Comparison of ENCODE assay signal across 20 cellular contexts in the genomic region with DNA sequence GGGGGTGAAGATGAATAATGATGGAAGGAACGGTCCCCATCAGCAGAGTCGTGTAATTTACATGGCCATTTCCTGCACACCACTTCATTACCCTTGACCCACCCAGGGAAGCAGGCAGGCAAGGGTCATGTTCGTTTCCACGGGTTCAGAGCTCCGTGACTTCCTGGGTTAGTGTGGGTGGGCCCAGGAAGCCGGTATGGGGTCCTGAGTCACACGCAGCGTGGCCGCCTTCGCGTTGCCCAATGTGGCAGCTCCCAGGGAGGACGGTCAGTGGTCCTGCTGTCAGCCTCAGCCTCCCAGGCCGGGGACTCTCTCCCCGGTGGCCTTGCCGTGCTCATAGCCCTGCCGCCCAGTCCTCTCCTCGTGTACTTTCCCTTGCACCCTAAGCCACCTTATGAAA. TPM values are rescaled to one million over a fixed set of nuclear protein-coding genes. Genes with fewer than 3 reads are reported as not detected.
"Had no signal": no experiment of that assay in that cellular context is flagged by ENCODE, and none has a peak within 500 bp of the region (broad histone marks: within the 10 kb centered on the region; RNA-seq: fewer than 3 reads in every experiment).

No MANE protein-coding gene starts in this region.

- DNase-seq: activated CD4-positive, alpha-beta T cell treated with anti-CD3 and anti-CD28 coated beads, Interleukin-2, amount 50 U/mL, for 4 hours; activated CD8-positive, alpha-beta memory T cell treated with anti-CD3 and anti-CD28 coated beads, Interleukin-2, amount 10 ng/mL, durations not matched to agents 7 days and 5 days; activated naive CD4-positive, alpha-beta T cell treated with anti-CD3 and anti-CD28 coated beads, Interleukin-2, amount 50 U/mL, for 16 hours; cerebellar nuclear complex; left cardiac atrium; naive thymus-derived CD4-positive, alpha-beta T cell; nucleus accumbens; stimulated activated CD4-positive, alpha-beta T cell treated with anti-CD3 and anti-CD28 coated beads, Interleukin-2, amount 100 ng/mL, for 24 hours; stimulated activated naive CD4-positive, alpha-beta T cell treated with Interleukin-2 at 50 U/mL for 16 hours had no signal

- H3K4me3 Mint-ChIP-seq: activated CD8-positive, alpha-beta memory T cell treated with anti-CD3 and anti-CD28 coated beads, Interleukin-2, amount 10 ng/mL, durations not matched to agents 7 days and 5 days; naive thymus-derived CD4-positive, alpha-beta T cell; T-helper 17 cell had no signal

- H3K27me3 ChIP-seq: right lobe of liver had no signal

- ATAC-seq: activated CD8-positive, alpha-beta memory T cell treated with anti-CD3 and anti-CD28 coated beads, Interleukin-2, amount 10 ng/mL, durations not matched to agents 7 days and 5 days; esophagus mucosa; left cardiac atrium; naive thymus-derived CD4-positive, alpha-beta T cell; right lobe of liver; SK-N-SH treated with all-trans-retinoic acid at 6 μM for 48 hours; T-helper 17 cell had no signal

- H3K9me3 ChIP-seq: prostate gland, right lobe of liver, upper lobe of left lung had no signal

- H3K4me3 ChIP-seq: prostate gland, right lobe of liver, upper lobe of left lung had no signal

- H3K36me3 ChIP-seq: prostate gland, right lobe of liver, upper lobe of left lung had no signal

- H3K4me1 Mint-ChIP-seq: activated CD8-positive, alpha-beta memory T cell treated with anti-CD3 and anti-CD28 coated beads, Interleukin-2, amount 10 ng/mL, durations not matched to agents 7 days and 5 days had no signal

- H3K27me3 Mint-ChIP-seq: T-helper 17 cell had no signal

- H3K36me3 Mint-ChIP-seq: activated CD8-positive, alpha-beta memory T cell treated with anti-CD3 and anti-CD28 coated beads, Interleukin-2, amount 10 ng/mL, durations not matched to agents 7 days and 5 days; naive thymus-derived CD4-positive, alpha-beta T cell had no signal

- H3K4me1 ChIP-seq: prostate gland, right lobe of liver had no signal

- H3K27ac ChIP-seq: prostate gland, right lobe of liver, upper lobe of left lung had no signal

- FAIRE-seq: endometrium, TTC549 had no signal

- H3K27ac Mint-ChIP-seq: activated CD8-positive, alpha-beta memory T cell treated with anti-CD3 and anti-CD28 coated beads, Interleukin-2, amount 10 ng/mL, durations not matched to agents 7 days and 5 days; T-helper 17 cell had no signal

RNA-seq across cellular contexts. Expression of a gene that starts 5.1 kb away (rescaled TPM):
- total RNA-seq: dermis microvascular lymphatic vessel endothelial cell, esophagus mucosa, glomerular endothelial cell, left cardiac atrium, lung microvascular endothelial cell, right lobe of liver had no signal
